ENCODE assay signal across 12 cellular contexts in the genomic region with DNA sequence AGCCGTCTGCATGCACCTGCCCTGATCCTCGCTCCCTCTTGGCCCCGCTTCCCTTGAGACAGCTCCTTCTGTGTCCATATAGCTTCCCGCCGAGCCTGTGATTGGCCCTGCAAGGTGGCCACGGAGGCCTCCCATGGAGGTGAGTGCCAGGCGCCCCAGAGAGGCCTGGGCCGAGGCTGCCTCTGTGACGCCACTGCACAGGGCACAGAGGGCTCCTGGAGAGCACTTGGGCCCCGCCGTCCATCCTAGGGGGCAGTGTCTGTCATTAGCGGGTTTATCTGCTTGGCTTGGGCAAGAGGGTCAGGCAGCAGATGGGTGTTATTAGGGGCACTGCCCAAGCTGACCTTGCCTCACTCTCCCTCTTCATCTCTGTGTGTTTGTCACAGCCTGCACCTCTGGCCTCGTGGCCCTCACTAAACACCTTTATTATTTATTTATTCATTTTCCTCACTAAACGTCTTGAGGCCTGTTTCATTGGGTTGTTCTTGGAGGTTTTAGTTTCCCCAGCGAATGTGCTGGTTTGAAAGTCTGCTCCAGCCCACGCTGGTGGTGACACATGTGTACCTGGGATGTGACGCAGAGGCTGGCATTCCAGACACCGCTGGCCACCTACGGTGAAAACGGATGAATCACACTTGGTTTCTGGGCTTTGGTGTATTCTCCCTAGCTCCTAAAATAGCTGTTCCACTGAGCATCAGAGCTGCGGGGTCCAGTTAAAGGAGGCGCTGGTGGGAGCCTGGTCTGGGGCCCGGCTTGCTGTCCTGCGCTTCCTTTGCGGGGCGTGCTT. TPM values are rescaled to one million over a fixed set of nuclear protein-coding genes. Genes with fewer than 3 reads are reported as not detected.
A peak's percentile ranks its signal among the peaks of the same experiment; 100 is the strongest.
DNase-seq lines count a peak whose midpoint lies in the region; ATAC-seq, FAIRE-seq and TF ChIP-seq lines count a peak whose summit lies in the region.
"Had no signal": no experiment of that assay in that cellular context is flagged by ENCODE, and none has a peak within 500 bp of the region (broad histone marks: within the 10 kb centered on the region; RNA-seq: fewer than 3 reads in every experiment).

No MANE protein-coding gene starts in this region.

- H3K9me3 ChIP-seq in keratinocyte (ENCODE audit: control insufficient read depth, low read depth, low read length) = no peaks in the 10 kb centered on the region
- H3K9me3 ChIP-seq: breast epithelium had no signal

- no peak overlapping the region for H3K4me2 ChIP-seq in keratinocyte (ENCODE audit: control insufficient read depth, extremely low read depth, insufficient read depth, low read depth, low read length)

- dilution Hi-C loops in keratinocyte (cut with MboI; ENCODE audit: extremely low pct_ligation_motif_present, low sequenced_read_pairs) = no loop called here

- H3K4me1 ChIP-seq in keratinocyte (ENCODE audit: control insufficient read depth, extremely low read depth, insufficient read depth, low read length) = peaks cover 29% of the 10 kb centered on the region

- no peak for TF ChIP-seq CTCF in keratinocyte (optimal IDR thresholded peaks at IDR 0.05 in 1 of 3, IDR thresholded peaks at IDR 0.05 in 1 of 3, conservative IDR thresholded peaks at IDR 0.05 in 1 of 3; ENCODE audit: extremely low read depth in 1 of 3, insufficient read depth in 2 of 3, low read length in 3 of 3)

- H3K9me1 ChIP-seq in keratinocyte (ENCODE audit: control insufficient read depth, extremely low read depth, insufficient read depth, low read length) = peaks cover 3% of the 10 kb centered on the region

- peaks cover 8 to 20% of the 10 kb centered on the region in 2 experiments for H3K36me3 ChIP-seq in keratinocyte (ENCODE audit: control insufficient read depth in 2 of 2, extremely low read depth in 1 of 2, insufficient read depth in 2 of 2, low read length in 2 of 2)
- H3K36me3 ChIP-seq: breast epithelium had no signal

- H2AFZ ChIP-seq in keratinocyte (ENCODE audit: control insufficient read depth, low read length) = no peak overlapping the region

- DNase-seq in activated T-cell treated with anti-CD3 and anti-CD28 coated beads for 48 hours (ENCODE audit: low read depth) (peak; percentile 33), activated T-cell treated with anti-CD3 and anti-CD28 coated beads for 4 hours (no peak), keratinocyte (ENCODE audit: low read depth, low spot score) (no peak), COLO668 (lab: John Stamatoyannopoulos, UW; ENCODE audit: unreplicated experiment) (no peak), NCI-H748 treated with DMSO at 0.1 percent for 48 hours (lab: John Stamatoyannopoulos, UW) (no peak)
- DNase-seq in activated T-helper 9 cell treated with anti-CD3 and anti-CD28 coated beads, Interleukin-2, amount 50 U/mL, for 16 hours (ENCODE audit: low read depth) = peak; percentile 33
- DNase-seq in stimulated activated CD8-positive, alpha-beta memory T cell treated with anti-CD3 and anti-CD28 coated beads, Interleukin-4, amount 100 ng/mL, for 48 hours = peak; percentile 54
- DNase-seq: glutamatergic neuron, mesendoderm, NCI-H2107 had no signal

- H3K9ac ChIP-seq in keratinocyte (ENCODE audit: control insufficient read depth, extremely low read depth, insufficient read depth, low read length) = no peak overlapping the region

- peak overlapping the region; percentile 39 for H3K27ac ChIP-seq in keratinocyte (ENCODE audit: control insufficient read depth, insufficient read depth, low read length)

- no peak overlapping the region for H3K4me3 ChIP-seq in keratinocyte (ENCODE audit: control insufficient read depth in 2 of 3, extremely low read depth in 1 of 3, insufficient read depth in 2 of 3, low read depth in 1 of 3, low read length in 3 of 3)
- H3K4me3 ChIP-seq: breast epithelium had no signal

- H3K27me3 ChIP-seq in keratinocyte (ENCODE audit: control insufficient read depth, extremely low read depth, insufficient read depth, low read length) = no peaks in the 10 kb centered on the region
- H3K27me3 ChIP-seq: breast epithelium had no signal

- peaks cover 96% of the 10 kb centered on the region for H3K79me2 ChIP-seq in keratinocyte (ENCODE audit: control insufficient read depth, insufficient read depth, low read length)

- H4K20me1 ChIP-seq in keratinocyte (ENCODE audit: control insufficient read depth, extremely low read depth, insufficient read depth, low read length) = peaks cover 31% of the 10 kb centered on the region

- no peak for FAIRE-seq in keratinocyte (lab: Jason Lieb, UNC)

- ATAC-seq in HG03520 (IDR thresholded peaks at IDR 0.05; ENCODE audit: unreplicated experiment) = no peak

RNA-seq across cellular contexts. Expression of a gene that starts 5.9 kb away (rescaled TPM):
- 116 to 147 TPM (median 130 TPM) in 3 replicates for polyA plus RNA-seq in keratinocyte
- polyA plus RNA-seq in keratinocyte (2011; ENCODE audit: low read depth) = 38.0 TPM
- polyA plus RNA-seq in keratinocyte (2011; cell fraction: cytosol; rRNA removed) = 117 and 130 TPM in 2 replicates
- polyA plus RNA-seq in keratinocyte (2011; cell fraction: nucleus; rRNA removed) = 95.3 and 124 TPM in 2 replicates
- polyA plus RNA-seq in keratinocyte (2012; ENCODE audit: low replicate concordance) = 78.6 and 88.1 TPM in 2 replicates
- polyA minus RNA-seq in keratinocyte = 53.6 to 72.0 TPM (median 65.9 TPM) in 3 replicates
- 99.8 TPM for polyA minus RNA-seq in keratinocyte (2011; cell fraction: cytosol; rRNA and poly(A)+ RNA removed)
- 39.0 and 59.1 TPM in 2 replicates for polyA minus RNA-seq in keratinocyte (2011; cell fraction: nucleus; rRNA and poly(A)+ RNA removed)

RNA-seq across cellular contexts. Expression of a gene that starts 6.3 kb away (rescaled TPM):
- polyA plus RNA-seq in keratinocyte = 10.3 to 21.0 TPM (median 14.8 TPM) in 3 replicates
- polyA plus RNA-seq in keratinocyte (2011; ENCODE audit: low read depth) = 1.3 TPM
- polyA plus RNA-seq in keratinocyte (2011; cell fraction: cytosol; rRNA removed) = 7.8 and 10.4 TPM in 2 replicates
- polyA plus RNA-seq in keratinocyte (2011; cell fraction: nucleus; rRNA removed) = 28.0 and 29.5 TPM in 2 replicates
- polyA plus RNA-seq in keratinocyte (2012; ENCODE audit: low replicate concordance) = 3.4 and 14.7 TPM in 2 replicates
- 9.0 to 16.0 TPM (median 13.9 TPM) in 3 replicates for polyA minus RNA-seq in keratinocyte
- polyA minus RNA-seq in keratinocyte (2011; cell fraction: cytosol; rRNA and poly(A)+ RNA removed) = 13.6 TPM
- polyA minus RNA-seq in keratinocyte (2011; cell fraction: nucleus; rRNA and poly(A)+ RNA removed) = 6.1 and 9.2 TPM in 2 replicates

Comparison
In these comparisons a context has a peak if more than half of its experiments do, and no peak if none do; other contexts are left out.
1. DNase-seq: peak in activated T-cell treated with anti-CD3 and anti-CD28 coated beads for 48 hours (single experiment), activated T-helper 9 cell treated with anti-CD3 and anti-CD28 coated beads, Interleukin-2, amount 50 U/mL, for 16 hours (single experiment) and stimulated activated CD8-positive, alpha-beta memory T cell treated with anti-CD3 and anti-CD28 coated beads, Interleukin-4, amount 100 ng/mL, for 48 hours (single experiment); none in activated T-cell treated with anti-CD3 and anti-CD28 coated beads for 4 hours (single experiment), keratinocyte (single experiment), COLO668 (single experiment) and NCI-H748 treated with DMSO at 0.1 percent for 48 hours (single experiment).